Comparison of ENCODE assay signal across 8 cellular contexts in genomic region chr18:23135679-23136325, GRCh38. TPM values are rescaled to one million over a fixed set of nuclear protein-coding genes. Genes with fewer than 3 reads are reported as not detected.
DNase-seq lines count a peak whose midpoint lies in the region; ATAC-seq and TF ChIP-seq lines count a peak whose summit lies in the region.

No MANE protein-coding gene starts in this region.

- no peaks in the 10 kb centered on the region for H3K36me3 ChIP-seq in effector memory CD4-positive, alpha-beta T cell (ENCODE audit: control insufficient read depth, insufficient read depth, low read length)
- no peaks in the 10 kb centered on the region for H3K36me3 ChIP-seq in aorta (ENCODE audit: control insufficient read depth in 1 of 2, insufficient read depth in 2 of 2, low read length in 1 of 2)

- 0 to 1% methylated on average over 33 to 112 of the region's 112 CpGs for WGBS in aorta, 2 donors

- ATAC-seq in HG02798 (IDR thresholded peaks at IDR 0.05; ENCODE audit: poor library complexity, unreplicated experiment) (peak; percentile 34), SK-N-SH treated with all-trans-retinoic acid at 6 μM for 48 hours (peak; percentile 31), aorta (ENCODE audit: low FRiP score) (peak; percentile 1), HG02884 (IDR thresholded peaks at IDR 0.05; ENCODE audit: unreplicated experiment) (no peak)

- H3K4me1 Mint-ChIP-seq in mesothelial cell of epicardium, result peaks cover 46% of the 10 kb centered on the region

- DNase-seq in NCI-H2227 (lab: John Stamatoyannopoulos, UW; ENCODE audit: unreplicated experiment) (peak; percentile 66), NCI-H2227 treated with DMSO at 0.1 percent for 48 hours (lab: John Stamatoyannopoulos, UW) (no peak), mesothelial cell of epicardium (ENCODE audit: low spot score in 2 of 2, unreplicated experiment in 2 of 2) (peak; percentile 29 to 53), aorta (peak; percentile 71 to 85)
- no peak for DNase-seq in effector memory CD4-positive, alpha-beta T cell

- no peak overlapping the region for H3K27ac ChIP-seq in effector memory CD4-positive, alpha-beta T cell (ENCODE audit: insufficient read depth, low read length, poor library complexity, severe bottlenecking)
- peak overlapping the region; percentile 38 to 71 for H3K27ac ChIP-seq in aorta (ENCODE audit: low read depth in 1 of 2, low read length in 2 of 2)

- H3K36me3 Mint-ChIP-seq in mesothelial cell of epicardium, result no peaks in the 10 kb centered on the region

- intact Hi-C loops in aorta (cut with DNase I), result loop anchor here (2.0 to 5.0 kb wide), 3 partner anchors 96 to 223 kb away; no protein-coding TSS in a partner anchor

- peaks cover 29% of the 10 kb centered on the region for H3K27me3 Mint-ChIP-seq in mesothelial cell of epicardium (ENCODE audit: low read depth)

- H3K27ac Mint-ChIP-seq in mesothelial cell of epicardium, result no peak overlapping the region

- H3K27me3 ChIP-seq in effector memory CD4-positive, alpha-beta T cell (replicated peaks; ENCODE audit: control insufficient read depth, insufficient read depth, low read length, poor library complexity, severe bottlenecking), result peaks cover 22% of the 10 kb centered on the region
- no peaks in the 10 kb centered on the region for H3K27me3 ChIP-seq in aorta (ENCODE audit: control insufficient read depth in 1 of 2, insufficient read depth in 2 of 2, low read length in 1 of 2)

- no peaks in the 10 kb centered on the region for H3K9me3 ChIP-seq in effector memory CD4-positive, alpha-beta T cell (ENCODE audit: control insufficient read depth, low read length)
- H3K9me3 ChIP-seq in aorta (ENCODE audit: control insufficient read depth, low read length), result no peaks in the 10 kb centered on the region

- peak overlapping the region; percentile 73 for H3K4me3 Mint-ChIP-seq in mesothelial cell of epicardium

- H3K4me3 ChIP-seq in effector memory CD4-positive, alpha-beta T cell (ENCODE audit: insufficient read depth, low read depth, low read length, poor library complexity, severe bottlenecking), result peak overlapping the region; percentile 29
- peak overlapping the region; percentile 65 to 71 for H3K4me3 ChIP-seq in aorta (ENCODE audit: low read length in 2 of 2)

- TF ChIP-seq CTCF in mesothelial cell of epicardium (IDR thresholded peaks at IDR 0.05; ENCODE audit: unreplicated experiment), result no peak

- H3K4me1 ChIP-seq in effector memory CD4-positive, alpha-beta T cell (ENCODE audit: control insufficient read depth, insufficient read depth, low read length, poor library complexity, severe bottlenecking), result peaks cover 17% of the 10 kb centered on the region
- H3K4me1 ChIP-seq in aorta (ENCODE audit: control insufficient read depth in 1 of 2, insufficient read depth in 2 of 2, low read length in 2 of 2), result peaks cover 0 to 3% of the 10 kb centered on the region in 2 donors

- no peaks in the 10 kb centered on the region for H3K9me3 Mint-ChIP-seq in mesothelial cell of epicardium

TF ChIP-seq in SK-N-SH treated with all-trans-retinoic acid at 6 μM for 48 hours, 23 proteins besides CTCF, POLR2A, EP300 and RAD21:
- TF ChIP-seq GLIS3 (CRISPR knock-in tag; IDR thresholded peaks at IDR 0.05), result no peak
- TF ChIP-seq, protein P1, sequence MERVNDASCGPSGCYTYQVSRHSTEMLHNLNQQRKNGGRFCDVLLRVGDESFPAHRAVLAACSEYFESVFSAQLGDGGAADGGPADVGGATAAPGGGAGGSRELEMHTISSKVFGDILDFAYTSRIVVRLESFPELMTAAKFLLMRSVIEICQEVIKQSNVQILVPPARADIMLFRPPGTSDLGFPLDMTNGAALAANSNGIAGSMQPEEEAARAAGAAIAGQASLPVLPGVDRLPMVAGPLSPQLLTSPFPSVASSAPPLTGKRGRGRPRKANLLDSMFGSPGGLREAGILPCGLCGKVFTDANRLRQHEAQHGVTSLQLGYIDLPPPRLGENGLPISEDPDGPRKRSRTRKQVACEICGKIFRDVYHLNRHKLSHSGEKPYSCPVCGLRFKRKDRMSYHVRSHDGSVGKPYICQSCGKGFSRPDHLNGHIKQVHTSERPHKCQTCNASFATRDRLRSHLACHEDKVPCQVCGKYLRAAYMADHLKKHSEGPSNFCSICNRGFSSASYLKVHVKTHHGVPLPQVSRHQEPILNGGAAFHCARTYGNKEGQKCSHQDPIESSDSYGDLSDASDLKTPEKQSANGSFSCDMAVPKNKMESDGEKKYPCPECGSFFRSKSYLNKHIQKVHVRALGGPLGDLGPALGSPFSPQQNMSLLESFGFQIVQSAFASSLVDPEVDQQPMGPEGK (CRISPR knock-in tag; IDR thresholded peaks at IDR 0.05; ENCODE audit: borderline replicate concordance), result no peak
- no peak for TF ChIP-seq CREB5 (CRISPR knock-in tag; IDR thresholded peaks at IDR 0.05; ENCODE audit: low read depth)
- no peak for TF ChIP-seq ZC3H10 (CRISPR knock-in tag; IDR thresholded peaks at IDR 0.05)
- TF ChIP-seq TCF4 (CRISPR knock-in tag; IDR thresholded peaks at IDR 0.05; ENCODE audit: borderline replicate concordance), result no peak
- no peak for TF ChIP-seq ARNTL (CRISPR knock-in tag; IDR thresholded peaks at IDR 0.05; ENCODE audit: borderline replicate concordance, low read depth)
- TF ChIP-seq ZFP3 (CRISPR knock-in tag; IDR thresholded peaks at IDR 0.05), result no peak

RNA-seq across cellular contexts. Expression of gene CABLES1, which starts 0.5 kb away (rescaled TPM):
- total RNA-seq in mesothelial cell of epicardium (11.3 to 12.7 TPM (median 12.0 TPM) in 3 replicates), aorta (10 to 100 TPM in 1 of 2 donors, 1 to 10 TPM in 1; 9.9 to 25.7 TPM)
- 10 to 100 TPM; 10.4 to 12.4 TPM for polyA plus RNA-seq in aorta

Comparison
In these comparisons a context has a peak if more than half of its experiments do, and no peak if none do; other contexts are left out.
1. DNase-seq: peak in NCI-H2227 (single experiment), mesothelial cell of epicardium (2 of 2) and aorta (2 of 2); none in NCI-H2227 treated with DMSO at 0.1 percent for 48 hours (single experiment) and effector memory CD4-positive, alpha-beta T cell (0 of 3).